35 cellular contexts compared by ENCODE assay signal in genomic region chr1:226199971-226200370, GRCh38. TPM values are rescaled to one million over a fixed set of nuclear protein-coding genes. Genes with fewer than 3 reads are reported as not detected.
"Had no signal": no experiment of that assay in that cellular context is flagged by ENCODE, and none has a peak within 500 bp of the region (broad histone marks: within the 10 kb centered on the region; RNA-seq: fewer than 3 reads in every experiment).

No MANE protein-coding gene starts in this region.

- FAIRE-seq: colon, kidney had no signal

- H3K27me3 Mint-ChIP-seq: progenitor cell of endocrine pancreas had no signal

- H3K27ac ChIP-seq: esophagus muscularis mucosa, foreskin keratinocyte, heart left ventricle, ovary, skin epidermis, stomach, thyroid gland, upper lobe of right lung had no signal

- H3K4me1 Mint-ChIP-seq: activated naive CD4-positive, alpha-beta T cell treated with anti-CD3 and anti-CD28 coated beads, Interleukin-2, amount 50 U/mL, for 24 hours; activated naive CD8-positive, alpha-beta T cell treated with anti-CD3 and anti-CD28 coated beads, Interleukin-2, amount 50 U/mL, for 24 hours; immature natural killer cell had no signal

- H3K9me3 ChIP-seq: esophagus muscularis mucosa, heart left ventricle, ovary, stomach, thyroid gland, upper lobe of right lung had no signal

- H3K27me3 ChIP-seq: esophagus muscularis mucosa, foreskin keratinocyte, heart left ventricle, ovary, stomach, thyroid gland, upper lobe of right lung had no signal

- DNase-seq: activated B cell treated with CpG ODN at 0.5 μM for 24 hours; activated CD4-positive, alpha-beta T cell treated with anti-CD3 and anti-CD28 coated beads for 4 hours; activated CD4-positive, alpha-beta T cell treated with anti-CD3 and anti-CD28 coated beads, Interleukin-2, amount 50 U/mL, for 4 hours; activated CD8-positive, alpha-beta memory T cell treated with anti-CD3 and anti-CD28 coated beads, Interleukin-2, amount 50 U/mL, for 48 hours; activated naive CD8-positive, alpha-beta T cell treated with anti-CD3 and anti-CD28 coated beads, Interleukin-2, amount 50 U/mL, for 24 hours; activated T-cell treated with anti-CD3 and anti-CD28 coated beads, Interleukin-2, amount 50 U/mL, for 48 hours; amygdala; dermis blood vessel endothelial cell; effector CD4-positive, alpha-beta T cell; foreskin keratinocyte; heart left ventricle; hypothalamus; immature natural killer cell; kidney; left colon; mammary epithelial cell; naive thymus-derived CD4-positive, alpha-beta T cell; ovary; stimulated activated CD4-positive, alpha-beta T cell treated with anti-CD3 and anti-CD28 coated beads, Interleukin-4, amount 100 ng/mL, for 24 hours; stomach; T-helper 2 cell; thyroid gland; upper lobe of right lung had no signal

- ATAC-seq: activated naive CD8-positive, alpha-beta T cell treated with anti-CD3 and anti-CD28 coated beads, Interleukin-2, amount 50 U/mL, for 24 hours; foreskin keratinocyte; heart left ventricle; left colon; naive thymus-derived CD4-positive, alpha-beta T cell; sciatic nerve; stimulated activated effector memory CD8-positive, alpha-beta T cell treated with anti-CD3 and anti-CD28 coated beads, Interleukin-12 subunit alpha, Interleukin-12 subunit beta, amount 100 ng/mL, for 72 hours; upper lobe of right lung had no signal

- H3K4me3 Mint-ChIP-seq: activated B cell treated with CpG ODN at 0.5 μM for 24 hours; activated naive CD4-positive, alpha-beta T cell treated with anti-CD3 and anti-CD28 coated beads, Interleukin-2, amount 50 U/mL, for 24 hours; activated naive CD8-positive, alpha-beta T cell treated with anti-CD3 and anti-CD28 coated beads, Interleukin-2, amount 50 U/mL, for 24 hours; immature natural killer cell; mesothelial cell of epicardium; naive thymus-derived CD4-positive, alpha-beta T cell; stimulated activated effector memory CD8-positive, alpha-beta T cell treated with anti-CD3 and anti-CD28 coated beads, Interleukin-12 subunit alpha, Interleukin-12 subunit beta, amount 100 ng/mL, for 72 hours had no signal

- H3K27ac Mint-ChIP-seq: activated B cell treated with CpG ODN at 0.5 μM for 24 hours; activated naive CD4-positive, alpha-beta T cell treated with anti-CD3 and anti-CD28 coated beads, Interleukin-2, amount 50 U/mL, for 24 hours; activated naive CD8-positive, alpha-beta T cell treated with anti-CD3 and anti-CD28 coated beads, Interleukin-2, amount 50 U/mL, for 24 hours; activated T-helper 2 cell treated with anti-CD3 and anti-CD28 coated beads, Interferon-gamma antibody, Interleukin-2, Interleukin-4, amounts not matched to agents 10 μg/mL and 5 μg/mL and 100 μg/mL, durations not matched to agents 14 hours and 24 hours and 36 hours; immature natural killer cell; mesothelial cell of epicardium; naive thymus-derived CD4-positive, alpha-beta T cell; progenitor cell of endocrine pancreas; stimulated activated effector memory CD8-positive, alpha-beta T cell treated with anti-CD3 and anti-CD28 coated beads, Interleukin-12 subunit alpha, Interleukin-12 subunit beta, amount 100 ng/mL, for 72 hours had no signal

- H3K4me1 ChIP-seq: esophagus muscularis mucosa, foreskin keratinocyte, thyroid gland, upper lobe of right lung had no signal

- H3K9me3 Mint-ChIP-seq: activated B cell treated with CpG ODN at 0.5 μM for 24 hours; activated naive CD4-positive, alpha-beta T cell treated with anti-CD3 and anti-CD28 coated beads, Interleukin-2, amount 50 U/mL, for 24 hours; activated naive CD8-positive, alpha-beta T cell treated with anti-CD3 and anti-CD28 coated beads, Interleukin-2, amount 50 U/mL, for 24 hours; activated T-helper 2 cell treated with anti-CD3 and anti-CD28 coated beads, Interferon-gamma antibody, Interleukin-2, Interleukin-4, amounts not matched to agents 10 μg/mL and 5 μg/mL and 100 μg/mL, durations not matched to agents 14 hours and 24 hours and 36 hours; immature natural killer cell; mesothelial cell of epicardium; stimulated activated effector memory CD8-positive, alpha-beta T cell treated with anti-CD3 and anti-CD28 coated beads, Interleukin-12 subunit alpha, Interleukin-12 subunit beta, amount 100 ng/mL, for 72 hours had no signal

- H3K36me3 ChIP-seq: esophagus muscularis mucosa, heart left ventricle, ovary, stomach, thyroid gland, upper lobe of right lung had no signal

- H3K36me3 Mint-ChIP-seq: activated naive CD4-positive, alpha-beta T cell treated with anti-CD3 and anti-CD28 coated beads, Interleukin-2, amount 50 U/mL, for 24 hours; immature natural killer cell; mesothelial cell of epicardium; naive thymus-derived CD4-positive, alpha-beta T cell; stimulated activated effector memory CD8-positive, alpha-beta T cell treated with anti-CD3 and anti-CD28 coated beads, Interleukin-12 subunit alpha, Interleukin-12 subunit beta, amount 100 ng/mL, for 72 hours had no signal

- H3K4me3 ChIP-seq: esophagus muscularis mucosa, heart left ventricle, ovary, skin epidermis, stomach, thyroid gland, upper lobe of right lung had no signal

RNA-seq across cellular contexts. Expression of gene MIXL1, which starts 23.5 kb away (rescaled TPM):
- total RNA-seq: activated T-helper 2 cell treated with anti-CD3 and anti-CD28 coated beads, Interferon-gamma antibody, Interleukin-2, Interleukin-4, amounts not matched to agents 10 μg/mL and 5 μg/mL and 100 μg/mL, durations not matched to agents 14 hours and 24 hours and 36 hours; dermis blood vessel endothelial cell; esophagus muscularis mucosa; foreskin keratinocyte; mammary epithelial cell; naive thymus-derived CD4-positive, alpha-beta T cell; renal cortical epithelial cell; sciatic nerve; stomach; thyroid gland; upper lobe of right lung had no signal
- polyA plus RNA-seq: immature natural killer cell; liver; mammary epithelial cell; naive thymus-derived CD4-positive, alpha-beta T cell; neural cell had no signal
